Comparison of ENCODE assay signal across 10 cellular contexts in the genomic region with DNA sequence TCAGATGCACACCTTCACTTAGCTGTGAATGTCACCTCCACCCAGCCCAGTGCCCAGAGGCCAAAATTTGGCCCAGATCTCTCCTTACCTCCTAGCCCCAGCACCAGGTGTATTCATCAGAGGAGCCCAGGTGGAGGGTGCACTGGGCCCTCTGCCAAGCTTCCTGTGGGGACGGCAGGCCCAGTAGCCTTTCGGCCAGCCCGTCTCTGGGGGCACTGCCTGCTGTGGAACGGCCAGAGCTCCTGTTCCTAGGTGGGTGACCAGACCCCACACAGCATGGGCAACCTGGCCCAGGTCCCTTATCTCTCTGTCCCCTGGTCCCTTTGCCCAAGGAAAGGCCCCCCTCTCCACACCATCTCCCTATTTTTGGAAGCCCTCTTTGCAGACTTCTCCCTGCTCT.
DNase-seq lines count a peak whose midpoint lies in the region; ATAC-seq and TF ChIP-seq lines count a peak whose summit lies in the region.
"Had no signal": no experiment of that assay in that cellular context is flagged by ENCODE, and none has a peak within 500 bp of the region (broad histone marks: within the 10 kb centered on the region; RNA-seq: fewer than 3 reads in every experiment).

No MANE protein-coding gene starts in this region.

- 71 to 82% (median 75%) methylated on average over 3 to 4 of the region's 4 CpGs for WGBS in ovary, 3 donors

- no peak for TF ChIP-seq EP300 in ovary (IDR thresholded peaks at IDR 0.05)

- H3K4me3 ChIP-seq in ovary, result no peak overlapping the region
- H3K4me3 ChIP-seq in vagina, result no peak overlapping the region
- H3K4me3 ChIP-seq: right lobe of liver had no signal

- no peaks in the 10 kb centered on the region for H3K9me3 Mint-ChIP-seq in effector memory CD8-positive, alpha-beta T cell

- H3K4me1 ChIP-seq in ovary (ENCODE audit: insufficient read depth) (peaks cover 27% of the 10 kb centered on the region), vagina (peaks cover 75% of the 10 kb centered on the region)
- H3K4me1 ChIP-seq: right lobe of liver had no signal

- no peaks in the 10 kb centered on the region for H3K27me3 Mint-ChIP-seq in effector memory CD8-positive, alpha-beta T cell

- H3K27me3 ChIP-seq in ovary, result no peaks in the 10 kb centered on the region
- no peaks in the 10 kb centered on the region for H3K27me3 ChIP-seq in vagina
- H3K27me3 ChIP-seq: right lobe of liver had no signal

- H3K9me3 ChIP-seq in ovary (no peaks in the 10 kb centered on the region), vagina (no peaks in the 10 kb centered on the region)
- H3K9me3 ChIP-seq: right lobe of liver had no signal

- H3K27ac Mint-ChIP-seq in effector memory CD8-positive, alpha-beta T cell, result peak overlapping the region; percentile 80 to 90

- peak; percentile 0 for ATAC-seq in Right ventricle myocardium superior (ENCODE audit: poor library complexity)
- ATAC-seq in Right ventricle myocardium inferior, result no peak
- ATAC-seq in effector memory CD8-positive, alpha-beta T cell (replicated peaks), result no peak
- ATAC-seq in HG02588 (IDR thresholded peaks at IDR 0.05; ENCODE audit: unreplicated experiment), result no peak

- no peak for DNase-seq in Right ventricle myocardium superior
- DNase-seq in Right ventricle myocardium inferior (ENCODE audit: missing footprints), result no peak
- no peak for DNase-seq in effector memory CD8-positive, alpha-beta T cell
- DNase-seq in ovary, result no peak
- no peak for DNase-seq in vagina (ENCODE audit: extremely low spot score in 2 of 2)
- no peak for DNase-seq in Kasumi-1 (lab: John Stamatoyannopoulos, UW)
- no peak for DNase-seq in NCI-H1092 treated with DMSO at 0.1 percent for 48 hours (lab: John Stamatoyannopoulos, UW)
- DNase-seq: NCI-H2107, right lobe of liver had no signal

- intact Hi-C loops in Right ventricle myocardium superior (cut with DNase I) (no loop called here), Right ventricle myocardium inferior (cut with DNase I) (no loop called here), ovary (cut with DNase I) (loop anchor here in 1 of 4 donors (10.0 kb wide), 1 partner anchor 122 kb away; the partner anchor contains the start of gene SMAD3), vagina (cut with DNase I) (loop anchor here (10.0 kb wide), 1 partner anchor 62 kb away; no protein-coding TSS in a partner anchor)

- no peak for TF ChIP-seq POLR2A in ovary (IDR thresholded peaks at IDR 0.05)
- TF ChIP-seq POLR2A in vagina (IDR thresholded peaks at IDR 0.05), result no peak

- H3K4me3 Mint-ChIP-seq in effector memory CD8-positive, alpha-beta T cell, result no peak overlapping the region

- peaks cover 8 to 22% of the 10 kb centered on the region in 2 donors for H3K4me1 Mint-ChIP-seq in effector memory CD8-positive, alpha-beta T cell (ENCODE audit: low read depth in 2 of 2)

- H3K36me3 ChIP-seq in ovary (no peaks in the 10 kb centered on the region), vagina (peaks cover 0 to 33% of the 10 kb centered on the region in 2 donors)

- H3K27ac ChIP-seq in ovary (peak overlapping the region; percentile 28 to 81), vagina (peak overlapping the region; percentile 71)
- H3K27ac ChIP-seq: right lobe of liver had no signal

- H3K36me3 Mint-ChIP-seq in effector memory CD8-positive, alpha-beta T cell (ENCODE audit: insufficient read depth), result peaks cover 75% of the 10 kb centered on the region

- TF ChIP-seq CTCF in ovary (IDR thresholded peaks at IDR 0.05), result no peak
- no peak for TF ChIP-seq CTCF in vagina (IDR thresholded peaks at IDR 0.05)
